In genomic region chr2:26970928-26971627, GRCh38 we compare ENCODE assay signal across 8 cellular contexts. TPM values are rescaled to one million over a fixed set of nuclear protein-coding genes. Genes with fewer than 3 reads are reported as not detected.
DNase-seq lines count a peak whose midpoint lies in the region; ATAC-seq lines count a peak whose summit lies in the region.

No MANE protein-coding gene starts in this region.

- peaks cover 8% of the 10 kb centered on the region for H3K36me3 Mint-ChIP-seq in T-helper 17 cell (ENCODE audit: low read depth)
- H3K36me3 Mint-ChIP-seq in natural killer cell treated with Interleukin-12 subunit alpha and Interleukin-12 subunit beta and Interleukin-15 and Interleukin-18, amount 100 ng/mL, for 72 hours, result no peaks in the 10 kb centered on the region

- H3K27ac Mint-ChIP-seq in T-helper 17 cell, result peak overlapping the region; percentile 88
- H3K27ac Mint-ChIP-seq in natural killer cell treated with Interleukin-12 subunit alpha and Interleukin-12 subunit beta and Interleukin-15 and Interleukin-18, amount 100 ng/mL, for 72 hours, result peak overlapping the region in 1 of 2 donors; percentile 86

- peaks cover 25% of the 10 kb centered on the region for H3K4me1 Mint-ChIP-seq in T-helper 17 cell
- peaks cover 26 to 29% of the 10 kb centered on the region in 2 donors for H3K4me1 Mint-ChIP-seq in natural killer cell treated with Interleukin-12 subunit alpha and Interleukin-12 subunit beta and Interleukin-15 and Interleukin-18, amount 100 ng/mL, for 72 hours (ENCODE audit: low read depth in 2 of 2)

- ATAC-seq in T-helper 17 cell (peak; percentile 6), esophagus mucosa (peak; percentile 49), GM19328 (IDR thresholded peaks at IDR 0.05; ENCODE audit: unreplicated experiment) (no peak)
- peak in 1 of 2 donors; percentile 39 for ATAC-seq in natural killer cell treated with Interleukin-12 subunit alpha and Interleukin-12 subunit beta and Interleukin-15 and Interleukin-18, amount 100 ng/mL, for 72 hours

- peaks cover 35% of the 10 kb centered on the region for H3K27me3 Mint-ChIP-seq in T-helper 17 cell
- H3K27me3 Mint-ChIP-seq in natural killer cell treated with Interleukin-12 subunit alpha and Interleukin-12 subunit beta and Interleukin-15 and Interleukin-18, amount 100 ng/mL, for 72 hours, result peaks cover 23 to 25% of the 10 kb centered on the region in 2 donors

- no peaks in the 10 kb centered on the region for H3K36me3 ChIP-seq in H7 (replicated peaks; ENCODE audit: control insufficient read depth, insufficient read depth, low read length)

- H3K4me3 Mint-ChIP-seq in T-helper 17 cell, result peak overlapping the region; percentile 90
- peak overlapping the region; percentile 80 for H3K4me3 Mint-ChIP-seq in natural killer cell treated with Interleukin-12 subunit alpha and Interleukin-12 subunit beta and Interleukin-15 and Interleukin-18, amount 100 ng/mL, for 72 hours

- H3K9me3 Mint-ChIP-seq in natural killer cell treated with Interleukin-12 subunit alpha and Interleukin-12 subunit beta and Interleukin-15 and Interleukin-18, amount 100 ng/mL, for 72 hours, result no peaks in the 10 kb centered on the region

- DNase-seq in AG08395 (ENCODE audit: low spot score) (peak; percentile 24), H7 (no peak), T-helper 17 cell (no peak), COLO668 (lab: John Stamatoyannopoulos, UW; ENCODE audit: unreplicated experiment) (no peak)
- no peak for DNase-seq in natural killer cell treated with Interleukin-12 subunit alpha and Interleukin-12 subunit beta and Interleukin-15 and Interleukin-18, amount 100 ng/mL, for 72 hours (ENCODE audit: low spot score)
- DNase-seq in central memory CD4-positive, alpha-beta T cell, result no peak

- no peaks in the 10 kb centered on the region for H3K9me3 ChIP-seq in T-helper 17 cell (ENCODE audit: control insufficient read depth, low read length, poor library complexity, severe bottlenecking)

- peak overlapping the region; percentile 60 for H3K4me3 ChIP-seq in H7 (ENCODE audit: insufficient read depth, low read depth, low read length)

- peaks cover 22% of the 10 kb centered on the region for H3K27me3 ChIP-seq in H7 (ENCODE audit: control insufficient read depth, insufficient read depth, low read length)

RNA-seq across cellular contexts. Expression of gene MAPRE3, which starts 0.6 kb away (rescaled TPM):
- total RNA-seq in H7 (2014; rRNA removed; shearing (Covaris generic)), result 0.42 and 1.6 TPM in 2 replicates
- 1 to 10 TPM; 5.0 to 5.8 TPM for total RNA-seq in T-helper 17 cell
- total RNA-seq in esophagus mucosa, result 6.9 TPM
- total RNA-seq in natural killer cell treated with Interleukin-12 subunit alpha and Interleukin-12 subunit beta and Interleukin-15 and Interleukin-18, amount 100 ng/mL, for 72 hours, result 10 to 100 TPM in 1 of 2 donors, 1 to 10 TPM in 1; 5.7 to 10.0 TPM
